Comparison of ENCODE assay signal across 24 cellular contexts in the genomic region with DNA sequence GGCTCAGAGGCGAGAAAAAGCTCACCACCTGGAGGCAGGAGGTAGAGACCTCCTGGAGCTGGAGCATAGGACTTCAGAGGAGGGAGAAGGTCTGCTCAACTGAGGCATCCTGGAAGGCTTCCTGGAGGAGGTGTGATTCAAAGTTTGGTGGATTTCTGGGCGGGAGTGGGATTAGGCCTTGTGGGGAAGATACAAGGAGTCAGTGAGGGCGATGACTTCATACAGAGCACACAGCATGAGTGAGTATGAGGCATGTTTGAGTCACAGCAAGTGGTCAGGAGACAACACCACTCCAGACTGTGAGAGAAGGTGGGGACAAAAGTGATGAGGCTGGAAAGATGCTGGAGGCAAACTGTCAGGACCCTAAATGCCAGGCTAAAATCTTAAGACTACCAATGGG.
DNase-seq lines count a peak whose midpoint lies in the region; ATAC-seq, FAIRE-seq and TF ChIP-seq lines count a peak whose summit lies in the region.
"Had no signal": no experiment of that assay in that cellular context is flagged by ENCODE, and none has a peak within 500 bp of the region (broad histone marks: within the 10 kb centered on the region; RNA-seq: fewer than 3 reads in every experiment).

No MANE protein-coding gene starts in this region.

- no peak overlapping the region for H3K4me2 ChIP-seq in mesenchymal stem cell (ENCODE audit: low read length, poor library complexity, severe bottlenecking)

- no peak overlapping the region for H3K27ac Mint-ChIP-seq in CD14-positive monocyte
- H3K27ac Mint-ChIP-seq: activated naive CD4-positive, alpha-beta T cell treated with anti-CD3 and anti-CD28 coated beads for 36 hours had no signal

- no peak overlapping the region for H3K4me3 ChIP-seq in bronchial epithelial cell (ENCODE audit: low read depth, low read length)
- no peak overlapping the region for H3K4me3 ChIP-seq in mesenchymal stem cell (ENCODE audit: insufficient read depth in 1 of 2, low read depth in 1 of 2, low read length in 2 of 2)
- no peak overlapping the region for H3K4me3 ChIP-seq in small intestine (ENCODE audit: low read depth in 1 of 2, low read length in 2 of 2)
- H3K4me3 ChIP-seq: body of pancreas, esophagus squamous epithelium, Peyer's patch had no signal

- DNase-seq in CD14-positive monocyte (ENCODE audit: low spot score), result peak; percentile 32
- peak; percentile 72 for DNase-seq in M059J (ENCODE audit: low read depth)
- peak; percentile 93 for DNase-seq in bronchial epithelial cell (ENCODE audit: low read depth)
- DNase-seq in mesenchymal stem cell, result no peak
- no peak for DNase-seq in small intestine
- no peak for DNase-seq in NCI-H774 (lab: John Stamatoyannopoulos, UW)
- DNase-seq: activated CD4-positive, alpha-beta T cell treated with anti-CD3 and anti-CD28 coated beads, Interleukin-2, amount 50 U/mL, for 1 hour; activated naive CD4-positive, alpha-beta T cell treated with anti-CD3 and anti-CD28 coated beads for 36 hours; body of pancreas; COR-L47; esophagus squamous epithelium; KG1; kidney; midbrain; NCI-H1092 treated with DMSO at 0.1 percent for 48 hours; NCI-H2107; NCI-H82; Peyer's patch; stimulated activated naive CD8-positive, alpha-beta T cell treated with anti-CD3 and anti-CD28 coated beads, Interleukin-15, amount 100 ng/mL, for 72 hours; SW 1271 had no signal

- intact Hi-C loops in CD14-positive monocyte (cut with micrococcal nuclease), result no loop called here

- H3K27ac ChIP-seq in mesenchymal stem cell (ENCODE audit: low read length, poor library complexity, severe bottlenecking) (no peak overlapping the region), small intestine (ENCODE audit: low read depth in 1 of 2, low read length in 1 of 2) (no peak overlapping the region)
- H3K27ac ChIP-seq: body of pancreas, esophagus squamous epithelium, HL-60, Peyer's patch had no signal

- no peaks in the 10 kb centered on the region for H3K9me3 ChIP-seq in mesenchymal stem cell (ENCODE audit: control insufficient read depth, low read length)
- no peaks in the 10 kb centered on the region for H3K9me3 ChIP-seq in small intestine (ENCODE audit: control insufficient read depth, low read depth)
- H3K9me3 ChIP-seq: body of pancreas, esophagus squamous epithelium, Peyer's patch had no signal

- peak overlapping the region in 1 of 2 donors; percentile 6 for H3K4me3 Mint-ChIP-seq in CD14-positive monocyte
- H3K4me3 Mint-ChIP-seq: activated naive CD4-positive, alpha-beta T cell treated with anti-CD3 and anti-CD28 coated beads for 36 hours; stimulated activated naive CD8-positive, alpha-beta T cell treated with anti-CD3 and anti-CD28 coated beads, Interleukin-15, amount 100 ng/mL, for 72 hours had no signal

- H3K27me3 Mint-ChIP-seq in CD14-positive monocyte (ENCODE audit: low read depth in 3 of 3), result peaks cover 19 to 28% (median 22%) of the 10 kb centered on the region in 3 donors

- no peak overlapping the region for H3K18ac ChIP-seq in mesenchymal stem cell (ENCODE audit: low read depth in 1 of 2, low read length in 2 of 2)

- no peak overlapping the region for H2BK120ac ChIP-seq in mesenchymal stem cell (ENCODE audit: low read depth, low read length)

- H3K23ac ChIP-seq in mesenchymal stem cell (ENCODE audit: low read length in 2 of 2), result no peak overlapping the region

- H4K91ac ChIP-seq in mesenchymal stem cell (ENCODE audit: low read length), result no peak overlapping the region

- H3K4me1 ChIP-seq in mesenchymal stem cell (ENCODE audit: control insufficient read depth, insufficient read depth, low read depth, low read length), result peaks cover 4% of the 10 kb centered on the region
- H3K4me1 ChIP-seq in small intestine (ENCODE audit: control insufficient read depth in 2 of 2, insufficient read depth in 1 of 2, low read depth in 1 of 2, low read length in 1 of 2), result no peaks in the 10 kb centered on the region
- H3K4me1 ChIP-seq: Peyer's patch had no signal

- H3K27me3 ChIP-seq in bronchial epithelial cell (ENCODE audit: control insufficient read depth, insufficient read depth, low read length), result no peaks in the 10 kb centered on the region
- peaks cover 0 to 63% of the 10 kb centered on the region in 2 experiments for H3K27me3 ChIP-seq in mesenchymal stem cell (ENCODE audit: control insufficient read depth in 1 of 2, insufficient read depth in 1 of 2, low read length in 2 of 2)
- peaks cover 0 to 5% of the 10 kb centered on the region in 2 donors for H3K27me3 ChIP-seq in small intestine (ENCODE audit: control insufficient read depth in 2 of 2, insufficient read depth in 2 of 2, low read length in 2 of 2)
- H3K27me3 ChIP-seq: body of pancreas, Peyer's patch had no signal

- peaks cover 2% of the 10 kb centered on the region for H3K4me1 Mint-ChIP-seq in CD14-positive monocyte

- H2AFZ ChIP-seq in mesenchymal stem cell (ENCODE audit: low read depth, low read length), result no peak overlapping the region

- H3K9ac ChIP-seq in mesenchymal stem cell (ENCODE audit: low read length), result peak overlapping the region; percentile 27

- H3K14ac ChIP-seq in mesenchymal stem cell (ENCODE audit: low read length in 2 of 2), result no peak overlapping the region

- H2BK15ac ChIP-seq in mesenchymal stem cell (ENCODE audit: low read depth, poor library complexity, severe bottlenecking), result no peak overlapping the region

- ATAC-seq in GM18873 (IDR thresholded peaks at IDR 0.05; ENCODE audit: low FRiP score, unreplicated experiment) (no peak), GM19397 (IDR thresholded peaks at IDR 0.05; ENCODE audit: unreplicated experiment) (no peak)
- ATAC-seq: body of pancreas; stimulated activated naive CD8-positive, alpha-beta T cell treated with anti-CD3 and anti-CD28 coated beads, Interleukin-15, amount 100 ng/mL, for 72 hours had no signal

- no peaks in the 10 kb centered on the region for H3K36me3 Mint-ChIP-seq in CD14-positive monocyte

- no peak overlapping the region for H2BK12ac ChIP-seq in mesenchymal stem cell (ENCODE audit: low read length in 2 of 2)

- no peak overlapping the region for H2AK5ac ChIP-seq in mesenchymal stem cell (ENCODE audit: low read length, severe bottlenecking)

- H3K9me3 Mint-ChIP-seq in CD14-positive monocyte, result peaks cover 0 to 6% (median 0%) of the 10 kb centered on the region in 7 donors
- H3K9me3 Mint-ChIP-seq: activated naive CD4-positive, alpha-beta T cell treated with anti-CD3 and anti-CD28 coated beads for 36 hours; stimulated activated naive CD8-positive, alpha-beta T cell treated with anti-CD3 and anti-CD28 coated beads, Interleukin-15, amount 100 ng/mL, for 72 hours had no signal

- peak; percentile 95 for FAIRE-seq in bronchial epithelial cell (lab: Jason Lieb, UNC)
- no peak for FAIRE-seq in small intestine (lab: Jason Lieb, UNC)
- FAIRE-seq: GM12891, kidney had no signal

- H3K4ac ChIP-seq in mesenchymal stem cell (ENCODE audit: low read depth in 1 of 2, low read length in 2 of 2), result no peak overlapping the region

- H3K36me3 ChIP-seq in bronchial epithelial cell (ENCODE audit: control insufficient read depth, insufficient read depth, low read length) (no peaks in the 10 kb centered on the region), mesenchymal stem cell (ENCODE audit: control insufficient read depth in 1 of 2, insufficient read depth in 2 of 2, low read depth in 1 of 2, low read length in 2 of 2) (no peaks in the 10 kb centered on the region), small intestine (ENCODE audit: control insufficient read depth in 2 of 2, insufficient read depth in 2 of 2, low read length in 2 of 2) (no peaks in the 10 kb centered on the region)
- H3K36me3 ChIP-seq: esophagus squamous epithelium, Peyer's patch had no signal

- no peak overlapping the region for H4K8ac ChIP-seq in mesenchymal stem cell (ENCODE audit: low read length)

- 33% methylated on average over 3 of the region's 3 CpGs for WGBS in mesenchymal stem cell
- WGBS in small intestine, 3 donors, result 56 to 73% (median 63%) methylated on average over 3 of the region's 3 CpGs

- TF ChIP-seq CTCF in CD14-positive monocyte (IDR thresholded peaks at IDR 0.05) (no peak), bronchial epithelial cell (IDR thresholded peaks at IDR 0.05; ENCODE audit: insufficient read depth, low read length, severe bottlenecking) (no peak)

- no peak overlapping the region for H2BK5ac ChIP-seq in mesenchymal stem cell (ENCODE audit: low read depth, low read length, poor library complexity, severe bottlenecking)

- H3K79me1 ChIP-seq in mesenchymal stem cell (replicated peaks; ENCODE audit: low read length, poor library complexity, severe bottlenecking), result no peaks in the 10 kb centered on the region

Comparison
In these comparisons a context has a peak if more than half of its experiments do, and no peak if none do; other contexts are left out.
1. DNase-seq: peak in CD14-positive monocyte (single experiment), M059J (single experiment) and bronchial epithelial cell (single experiment); none in mesenchymal stem cell (single experiment), small intestine (single experiment) and NCI-H774 (single experiment).